1 cellular context compared by ENCODE assay signal in the genomic region with DNA sequence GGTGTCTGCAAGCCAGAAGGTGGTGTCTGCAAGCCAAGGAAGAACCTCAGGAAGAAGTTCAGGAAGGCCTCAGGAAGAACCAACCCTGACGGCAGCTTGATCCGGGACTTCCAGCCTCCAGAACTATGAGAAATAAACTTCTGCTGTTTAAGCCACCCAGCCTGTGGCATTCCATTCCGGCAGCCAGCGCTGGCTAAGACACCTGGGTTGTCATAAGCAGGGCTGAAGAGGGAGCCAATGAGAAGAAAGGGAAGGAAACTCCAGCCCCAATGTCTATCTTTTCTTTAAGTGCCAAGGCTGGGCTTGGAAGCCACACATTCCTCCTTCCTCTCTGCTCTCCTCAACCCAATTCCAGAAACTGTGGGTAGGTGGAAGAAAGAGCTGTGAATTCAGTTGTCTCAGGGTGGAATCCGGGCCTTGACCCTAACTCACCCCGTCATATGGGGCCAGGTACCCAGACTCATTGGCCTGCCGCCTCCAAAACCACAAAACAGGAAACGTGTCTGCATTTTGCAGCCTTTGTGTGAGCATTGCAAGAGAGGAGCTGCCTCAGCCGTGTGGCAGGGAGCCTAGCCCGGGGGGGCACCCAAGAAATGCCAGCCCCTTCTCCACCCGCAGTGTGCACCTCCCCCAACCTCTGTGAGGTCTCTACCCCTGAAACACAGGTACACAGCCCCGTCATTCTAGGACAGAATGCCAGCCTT.
TF ChIP-seq lines count a peak whose summit lies in the region.

No MANE protein-coding gene starts in this region.

TF ChIP-seq in SK-N-SH, 30 proteins besides CTCF, POLR2A, EP300 and RAD21:
- no peak for TF ChIP-seq SMC3 (IDR thresholded peaks at IDR 0.05; ENCODE audit: low read depth, low read length)
- TF ChIP-seq, protein P1, sequence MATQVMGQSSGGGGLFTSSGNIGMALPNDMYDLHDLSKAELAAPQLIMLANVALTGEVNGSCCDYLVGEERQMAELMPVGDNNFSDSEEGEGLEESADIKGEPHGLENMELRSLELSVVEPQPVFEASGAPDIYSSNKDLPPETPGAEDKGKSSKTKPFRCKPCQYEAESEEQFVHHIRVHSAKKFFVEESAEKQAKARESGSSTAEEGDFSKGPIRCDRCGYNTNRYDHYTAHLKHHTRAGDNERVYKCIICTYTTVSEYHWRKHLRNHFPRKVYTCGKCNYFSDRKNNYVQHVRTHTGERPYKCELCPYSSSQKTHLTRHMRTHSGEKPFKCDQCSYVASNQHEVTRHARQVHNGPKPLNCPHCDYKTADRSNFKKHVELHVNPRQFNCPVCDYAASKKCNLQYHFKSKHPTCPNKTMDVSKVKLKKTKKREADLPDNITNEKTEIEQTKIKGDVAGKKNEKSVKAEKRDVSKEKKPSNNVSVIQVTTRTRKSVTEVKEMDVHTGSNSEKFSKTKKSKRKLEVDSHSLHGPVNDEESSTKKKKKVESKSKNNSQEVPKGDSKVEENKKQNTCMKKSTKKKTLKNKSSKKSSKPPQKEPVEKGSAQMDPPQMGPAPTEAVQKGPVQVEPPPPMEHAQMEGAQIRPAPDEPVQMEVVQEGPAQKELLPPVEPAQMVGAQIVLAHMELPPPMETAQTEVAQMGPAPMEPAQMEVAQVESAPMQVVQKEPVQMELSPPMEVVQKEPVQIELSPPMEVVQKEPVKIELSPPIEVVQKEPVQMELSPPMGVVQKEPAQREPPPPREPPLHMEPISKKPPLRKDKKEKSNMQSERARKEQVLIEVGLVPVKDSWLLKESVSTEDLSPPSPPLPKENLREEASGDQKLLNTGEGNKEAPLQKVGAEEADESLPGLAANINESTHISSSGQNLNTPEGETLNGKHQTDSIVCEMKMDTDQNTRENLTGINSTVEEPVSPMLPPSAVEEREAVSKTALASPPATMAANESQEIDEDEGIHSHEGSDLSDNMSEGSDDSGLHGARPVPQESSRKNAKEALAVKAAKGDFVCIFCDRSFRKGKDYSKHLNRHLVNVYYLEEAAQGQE (IDR thresholded peaks at IDR 0.05; ENCODE audit: low read depth, low read length): no peak
- TF ChIP-seq, protein P2, sequence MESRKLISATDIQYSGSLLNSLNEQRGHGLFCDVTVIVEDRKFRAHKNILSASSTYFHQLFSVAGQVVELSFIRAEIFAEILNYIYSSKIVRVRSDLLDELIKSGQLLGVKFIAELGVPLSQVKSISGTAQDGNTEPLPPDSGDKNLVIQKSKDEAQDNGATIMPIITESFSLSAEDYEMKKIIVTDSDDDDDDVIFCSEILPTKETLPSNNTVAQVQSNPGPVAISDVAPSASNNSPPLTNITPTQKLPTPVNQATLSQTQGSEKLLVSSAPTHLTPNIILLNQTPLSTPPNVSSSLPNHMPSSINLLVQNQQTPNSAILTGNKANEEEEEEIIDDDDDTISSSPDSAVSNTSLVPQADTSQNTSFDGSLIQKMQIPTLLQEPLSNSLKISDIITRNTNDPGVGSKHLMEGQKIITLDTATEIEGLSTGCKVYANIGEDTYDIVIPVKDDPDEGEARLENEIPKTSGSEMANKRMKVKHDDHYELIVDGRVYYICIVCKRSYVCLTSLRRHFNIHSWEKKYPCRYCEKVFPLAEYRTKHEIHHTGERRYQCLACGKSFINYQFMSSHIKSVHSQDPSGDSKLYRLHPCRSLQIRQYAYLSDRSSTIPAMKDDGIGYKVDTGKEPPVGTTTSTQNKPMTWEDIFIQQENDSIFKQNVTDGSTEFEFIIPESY (IDR thresholded peaks at IDR 0.05; ENCODE audit: borderline replicate concordance, low read depth): no peak
- TF ChIP-seq NRF1 (IDR thresholded peaks at IDR 0.05; ENCODE audit: low read depth, low read length): no peak
- TF ChIP-seq ELF1 (IDR thresholded peaks at IDR 0.05): no peak
- no peak for TF ChIP-seq JUND (IDR thresholded peaks at IDR 0.05)
- no peak for TF ChIP-seq TAF1 (IDR thresholded peaks at IDR 0.05; ENCODE audit: borderline replicate concordance, low read depth, low read length)
- TF ChIP-seq CHD2 (IDR thresholded peaks at IDR 0.05; ENCODE audit: low read length, partially characterized antibody): no peak
- TF ChIP-seq GATA2 (CRISPR knock-in tag; IDR thresholded peaks at IDR 0.05): no peak
- TF ChIP-seq, protein P3, sequence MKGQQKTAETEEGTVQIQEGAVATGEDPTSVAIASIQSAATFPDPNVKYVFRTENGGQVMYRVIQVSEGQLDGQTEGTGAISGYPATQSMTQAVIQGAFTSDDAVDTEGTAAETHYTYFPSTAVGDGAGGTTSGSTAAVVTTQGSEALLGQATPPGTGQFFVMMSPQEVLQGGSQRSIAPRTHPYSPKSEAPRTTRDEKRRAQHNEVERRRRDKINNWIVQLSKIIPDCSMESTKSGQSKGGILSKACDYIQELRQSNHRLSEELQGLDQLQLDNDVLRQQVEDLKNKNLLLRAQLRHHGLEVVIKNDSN (IDR thresholded peaks at IDR 0.05; ENCODE audit: borderline replicate concordance, low read depth): no peak
- TF ChIP-seq FOXM1 (IDR thresholded peaks at IDR 0.05; ENCODE audit: low read depth): no peak
- no peak for TF ChIP-seq YY1 (IDR thresholded peaks at IDR 0.05; ENCODE audit: low read depth)
- no peak for TF ChIP-seq MXI1 (IDR thresholded peaks at IDR 0.05; ENCODE audit: low read depth, low read length)
